ENCODE assay signal across 8 cellular contexts in the genomic region with DNA sequence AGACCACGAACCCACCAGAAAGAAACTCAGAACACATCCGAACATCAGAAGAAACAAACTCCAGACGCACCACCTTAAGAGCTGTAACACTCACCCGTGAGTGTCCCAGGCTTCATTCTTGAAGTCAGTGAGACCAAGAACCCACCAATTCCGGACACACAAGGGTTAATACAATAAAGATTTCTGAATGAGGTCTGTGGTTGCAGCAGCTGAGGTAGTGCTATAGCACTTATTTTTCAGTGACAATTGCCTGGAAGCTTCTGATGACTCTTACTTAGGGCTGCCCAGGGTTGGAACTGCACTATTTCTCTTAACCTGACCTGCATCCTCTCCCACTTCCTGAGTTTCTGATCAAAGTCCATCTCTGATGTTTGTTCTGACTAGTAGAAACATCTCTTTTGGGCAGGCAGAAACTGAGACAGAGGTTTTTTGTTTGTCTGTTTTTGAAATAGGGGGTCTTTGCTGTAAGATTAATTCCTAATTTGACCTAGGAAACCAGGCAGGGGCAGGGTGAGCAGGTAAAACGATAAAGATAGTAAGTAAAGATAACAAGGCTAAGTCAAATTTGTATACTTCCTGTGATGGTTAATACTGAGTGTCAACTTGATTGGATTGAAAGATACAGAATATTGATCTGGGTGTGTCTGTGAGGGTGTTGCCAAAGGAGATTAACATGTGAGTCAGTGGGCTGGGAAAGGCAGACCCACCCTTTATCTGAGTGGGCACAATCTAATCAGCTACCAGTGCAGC.
DNase-seq lines count a peak whose midpoint lies in the region; ATAC-seq and TF ChIP-seq lines count a peak whose summit lies in the region.

No MANE protein-coding gene starts in this region.

- H3K4me1 ChIP-seq in ES-I3 (ENCODE audit: insufficient read depth, low read length) = peaks cover 5% of the 10 kb centered on the region; the same call in 1 of the 2 replicates

- peak overlapping the region; percentile 93 for H3K27ac Mint-ChIP-seq in activated CD4-positive, alpha-beta T cell treated with anti-CD3 and anti-CD28 coated beads, Interleukin-2, amount 10 ng/mL, durations not matched to agents 7 days and 5 days

- DNase-seq in activated CD4-positive, alpha-beta T cell treated with anti-CD3 and anti-CD28 coated beads, Interleukin-2, amount 10 ng/mL, durations not matched to agents 7 days and 5 days = peak; percentile 44
- no peak for DNase-seq in left lobe of liver (ENCODE audit: low spot score)
- DNase-seq in DMS153 (lab: John Stamatoyannopoulos, UW) = no peak
- DNase-seq in HEK293T (ENCODE audit: extremely low spot score) = no peak
- no peak for DNase-seq in GM13976 (ENCODE audit: low spot score)

- peaks cover 25% of the 10 kb centered on the region for H3K4me1 Mint-ChIP-seq in activated CD4-positive, alpha-beta T cell treated with anti-CD3 and anti-CD28 coated beads, Interleukin-2, amount 10 ng/mL, durations not matched to agents 7 days and 5 days

- H3K36me3 ChIP-seq in ES-I3 (ENCODE audit: insufficient read depth, low read length) = no peaks in the 10 kb centered on the region

- H3K4me3 Mint-ChIP-seq in activated CD4-positive, alpha-beta T cell treated with anti-CD3 and anti-CD28 coated beads, Interleukin-2, amount 10 ng/mL, durations not matched to agents 7 days and 5 days = peak overlapping the region; percentile 49

- H3K9me3 ChIP-seq in ES-I3 (ENCODE audit: control insufficient read depth, insufficient read depth, low read length) = no peaks in the 10 kb centered on the region; the same call in 1 of the 2 replicates

- H3K9me3 Mint-ChIP-seq in activated CD4-positive, alpha-beta T cell treated with anti-CD3 and anti-CD28 coated beads, Interleukin-2, amount 10 ng/mL, durations not matched to agents 7 days and 5 days = no peaks in the 10 kb centered on the region

- in situ Hi-C loops in GM13976 (cut with MboI; ENCODE audit: low sequenced_read_pairs, unreplicated experiment) = no loop called here

- POLR2A ChIA-PET in activated CD4-positive, alpha-beta T cell treated with anti-CD3 and anti-CD28 coated beads, Interleukin-2, amount 10 ng/mL, durations not matched to agents 7 days and 5 days (lab: Charles Lee) = no interaction called here
- POLR2A ChIA-PET in HEK293T (lab: Yijun Ruan, JAX) = no interaction called here

- H3K27me3 Mint-ChIP-seq in activated CD4-positive, alpha-beta T cell treated with anti-CD3 and anti-CD28 coated beads, Interleukin-2, amount 10 ng/mL, durations not matched to agents 7 days and 5 days = no peaks in the 10 kb centered on the region

- no peaks in the 10 kb centered on the region for H3K36me3 Mint-ChIP-seq in activated CD4-positive, alpha-beta T cell treated with anti-CD3 and anti-CD28 coated beads, Interleukin-2, amount 10 ng/mL, durations not matched to agents 7 days and 5 days (ENCODE audit: low read depth)

- ATAC-seq in HG02938 (IDR thresholded peaks at IDR 0.05; ENCODE audit: unreplicated experiment) = peak; percentile 98
- ATAC-seq in left lobe of liver = peak; percentile 89
- no peak for ATAC-seq in HG03378 (IDR thresholded peaks at IDR 0.05; ENCODE audit: unreplicated experiment)

- CTCF ChIA-PET in activated CD4-positive, alpha-beta T cell treated with anti-CD3 and anti-CD28 coated beads, Interleukin-2, amount 10 ng/mL, durations not matched to agents 7 days and 5 days (lab: Charles Lee) = interaction anchor here (1.2 to 1.8 kb wide), 3 partner anchors 8 to 10 kb away, joined by 3 to 5 read pairs (median 4); no protein-coding TSS in a partner anchor
- CTCF ChIA-PET in HEK293T (lab: Yijun Ruan, JAX) = no interaction called here

- TF ChIP-seq CTCF in GM13976 (IDR thresholded peaks at IDR 0.05; ENCODE audit: borderline replicate concordance, control extremely low read depth, extremely low read depth, insufficient read depth, missing control alignments) = no peak

- peak overlapping the region; percentile 28; the same call in 1 of the 2 replicates for H3K9ac ChIP-seq in ES-I3 (ENCODE audit: low read depth, low read length)

TF ChIP-seq in HEK293T, 16 proteins besides CTCF, POLR2A, EP300 and RAD21:
- TF ChIP-seq FOXM1 (IDR thresholded peaks at IDR 0.05; ENCODE audit: borderline replicate concordance) = no peak
- TF ChIP-seq BHLHE40 (IDR thresholded peaks at IDR 0.05; ENCODE audit: borderline replicate concordance) = no peak
- TF ChIP-seq SUZ12 (IDR thresholded peaks at IDR 0.05) = no peak
- TF ChIP-seq L3MBTL2 (conservative IDR thresholded peaks at IDR 0.05) = no peak
- no peak for TF ChIP-seq ARNT (IDR thresholded peaks at IDR 0.05)
- TF ChIP-seq ZNF384 (IDR thresholded peaks at IDR 0.05) = no peak
- no peak for TF ChIP-seq LEF1 (IDR thresholded peaks at IDR 0.05; ENCODE audit: borderline replicate concordance)
- no peak for TF ChIP-seq NFRKB (IDR thresholded peaks at IDR 0.05)
- TF ChIP-seq HDGF (IDR thresholded peaks at IDR 0.05; ENCODE audit: borderline replicate concordance) = no peak
